ENCODE assay signal across 1 cellular context in genomic region chr20:4812641-4813075, GRCh38.
TF ChIP-seq lines count a peak whose summit lies in the region.

No MANE protein-coding gene starts in this region.

TF ChIP-seq in HepG2, 621 proteins besides CTCF, POLR2A, EP300 and RAD21 (continued from another document):
- TF ChIP-seq IRF1 (CRISPR knock-in tag; IDR thresholded peaks at IDR 0.05; ENCODE audit: low read depth) (no peak), SP4 (CRISPR knock-in tag; IDR thresholded peaks at IDR 0.05) (no peak), MXD4 (CRISPR knock-in tag; IDR thresholded peaks at IDR 0.05) (no peak), REPIN1 (CRISPR knock-in tag; IDR thresholded peaks at IDR 0.05; ENCODE audit: borderline replicate concordance, low read depth) (no peak), NFAT5 (CRISPR knock-in tag; IDR thresholded peaks at IDR 0.05) (no peak), PREB (CRISPR knock-in tag; IDR thresholded peaks at IDR 0.05) (no peak), SRSF1 (optimal IDR thresholded peaks at IDR 0.05; ENCODE audit: low read depth, low read length) (no peak)
TF ChIP-seq in HepG2: peak in this region for 0.
